In the genomic region with DNA sequence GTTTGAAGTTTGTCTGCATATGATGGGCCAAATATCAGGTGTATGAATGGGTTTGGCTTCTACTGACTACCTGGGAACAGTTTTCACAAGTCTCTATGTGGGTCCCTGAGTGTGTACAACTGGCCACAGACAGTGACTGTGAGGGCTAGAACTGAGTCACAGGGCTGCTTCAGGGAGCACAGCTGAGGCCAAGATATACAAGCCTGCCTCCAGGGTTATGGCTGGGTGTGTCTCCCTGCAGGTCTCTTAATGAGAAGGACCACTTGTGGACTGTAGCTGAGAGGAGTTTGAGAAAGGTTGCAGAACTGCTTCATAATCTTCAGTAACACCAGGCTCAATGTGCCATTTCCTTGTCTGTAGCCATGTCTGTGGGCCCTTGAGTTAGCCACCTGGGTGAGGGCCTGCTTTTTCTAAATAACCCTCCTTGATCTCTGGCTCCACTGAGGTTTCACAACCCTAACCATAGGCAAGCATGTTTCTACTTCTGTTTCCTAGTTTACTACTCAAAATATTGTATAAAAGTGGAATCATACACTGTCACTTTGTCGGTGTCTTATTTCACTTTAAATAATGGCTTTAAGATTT, we compare ENCODE assay signal across 17 cellular contexts.
A peak's percentile ranks its signal among the peaks of the same experiment; 100 is the strongest.
DNase-seq lines count a peak whose midpoint lies in the region; ATAC-seq and TF ChIP-seq lines count a peak whose summit lies in the region.
"Had no signal": no experiment of that assay in that cellular context is flagged by ENCODE, and none has a peak within 500 bp of the region (broad histone marks: within the 10 kb centered on the region; RNA-seq: fewer than 3 reads in every experiment).

No MANE protein-coding gene starts in this region.

- ATAC-seq in central memory CD8-positive, alpha-beta T cell (replicated peaks; ENCODE audit: extremely low read depth, poor library complexity, severe bottlenecking), result no peak
- ATAC-seq in natural killer cell, result peak; percentile 43 to 86 (median 78)
- no peak for ATAC-seq in activated T-cell treated with anti-CD3 and anti-CD28 coated beads, Interleukin-2, amount 50 U/mL, for 72 hours (replicated peaks in 1 of 2)

- intact Hi-C loops in natural killer cell (cut with micrococcal nuclease), result no loop called here

- H3K4me1 Mint-ChIP-seq in central memory CD8-positive, alpha-beta T cell, result no peaks in the 10 kb centered on the region
- peaks cover 24 to 30% of the 10 kb centered on the region in 2 donors for H3K4me1 Mint-ChIP-seq in natural killer cell
- H3K4me1 Mint-ChIP-seq in activated T-cell treated with anti-CD3 and anti-CD28 coated beads, Interleukin-2, amount 50 U/mL, for 72 hours (ENCODE audit: low read depth), result no peaks in the 10 kb centered on the region
- H3K4me1 Mint-ChIP-seq: CD4-positive, alpha-beta memory T cell had no signal

- no peak overlapping the region for H3K27ac ChIP-seq in substantia nigra (ENCODE audit: low read depth, low read length, poor library complexity, severe bottlenecking)
- H3K27ac ChIP-seq: GM23248 had no signal

- H3K36me3 Mint-ChIP-seq in central memory CD8-positive, alpha-beta T cell (ENCODE audit: insufficient read depth), result peaks cover 3% of the 10 kb centered on the region
- no peaks in the 10 kb centered on the region for H3K36me3 Mint-ChIP-seq in natural killer cell
- H3K36me3 Mint-ChIP-seq in activated T-cell treated with anti-CD3 and anti-CD28 coated beads, Interleukin-2, amount 50 U/mL, for 72 hours (ENCODE audit: insufficient read depth in 2 of 2), result peaks cover 7 to 19% of the 10 kb centered on the region in 2 donors

- H3K4me3 Mint-ChIP-seq in central memory CD8-positive, alpha-beta T cell, result no peak overlapping the region
- peak overlapping the region; percentile 71 for H3K4me3 Mint-ChIP-seq in natural killer cell
- no peak overlapping the region for H3K4me3 Mint-ChIP-seq in activated T-cell treated with anti-CD3 and anti-CD28 coated beads, Interleukin-2, amount 50 U/mL, for 72 hours
- H3K4me3 Mint-ChIP-seq: CD4-positive, alpha-beta memory T cell had no signal

- peak overlapping the region; percentile 23 for H3K27ac Mint-ChIP-seq in central memory CD8-positive, alpha-beta T cell (ENCODE audit: low read depth)
- peak overlapping the region; percentile 86 to 92 for H3K27ac Mint-ChIP-seq in natural killer cell
- no peak overlapping the region for H3K27ac Mint-ChIP-seq in activated T-cell treated with anti-CD3 and anti-CD28 coated beads, Interleukin-2, amount 50 U/mL, for 72 hours

- TF ChIP-seq CTCF in natural killer cell (IDR thresholded peaks at IDR 0.05), result no peak

- no peaks in the 10 kb centered on the region for H3K27me3 Mint-ChIP-seq in central memory CD8-positive, alpha-beta T cell
- no peaks in the 10 kb centered on the region for H3K27me3 Mint-ChIP-seq in natural killer cell (ENCODE audit: low read depth in 2 of 2)
- no peaks in the 10 kb centered on the region for H3K27me3 Mint-ChIP-seq in activated T-cell treated with anti-CD3 and anti-CD28 coated beads, Interleukin-2, amount 50 U/mL, for 72 hours (ENCODE audit: low read depth)
- H3K27me3 Mint-ChIP-seq: CD4-positive, alpha-beta memory T cell had no signal

- no peaks in the 10 kb centered on the region for H3K9me3 Mint-ChIP-seq in central memory CD8-positive, alpha-beta T cell
- H3K9me3 Mint-ChIP-seq in natural killer cell, result no peaks in the 10 kb centered on the region
- H3K9me3 Mint-ChIP-seq in activated T-cell treated with anti-CD3 and anti-CD28 coated beads, Interleukin-2, amount 50 U/mL, for 72 hours, result peaks cover 3 to 14% of the 10 kb centered on the region in 2 donors

- DNase-seq in MV-4-11 (lab: John Stamatoyannopoulos, UW) (peak; percentile 16), natural killer cell (no peak), substantia nigra (lab: John Stamatoyannopoulos, UW) (no peak), SW480 (ENCODE audit: low spot score) (no peak)
- no peak for DNase-seq in central memory CD8-positive, alpha-beta T cell (ENCODE audit: low spot score in 2 of 2)
- DNase-seq in activated T-cell treated with anti-CD3 and anti-CD28 coated beads, Interleukin-2, amount 50 U/mL, for 72 hours, result no peak
- DNase-seq: 8988T; C1 segment of cervical spinal cord; Calu3; CD4-positive, alpha-beta memory T cell; COR-L47; DMS53; DMS79 treated with DMSO at 0.1 percent for 48 hours; GF-D8; GM23248; H7; HCEC 1CT had no signal

Comparison
In these comparisons a context has a peak if more than half of its experiments do, and no peak if none do; other contexts are left out.
1. ATAC-seq: peak in natural killer cell (3 of 3); none in central memory CD8-positive, alpha-beta T cell (single experiment) and activated T-cell treated with anti-CD3 and anti-CD28 coated beads, Interleukin-2, amount 50 U/mL, for 72 hours (0 of 2).